In the genomic region with DNA sequence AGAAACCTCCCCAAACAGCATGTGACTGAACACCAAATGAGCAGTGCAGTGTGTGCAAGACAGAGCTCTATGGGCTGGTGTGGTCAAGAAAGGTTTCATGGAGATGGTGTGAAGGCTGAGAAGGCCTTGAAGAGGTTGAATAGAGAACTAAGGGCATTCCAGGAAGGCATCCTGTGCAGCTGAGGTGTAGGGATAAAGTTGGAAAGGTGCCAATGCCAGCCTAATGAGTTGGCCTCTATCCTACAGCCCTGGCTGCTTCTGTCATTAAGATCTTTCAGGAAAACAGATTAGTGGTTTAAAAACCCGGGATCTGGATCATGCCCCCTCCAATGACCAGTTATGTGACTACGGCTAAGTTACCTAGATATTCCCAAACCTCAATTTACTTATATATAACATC, we compare ENCODE assay signal across 1 cellular context.
TF ChIP-seq lines count a peak whose summit lies in the region.

No MANE protein-coding gene starts in this region.

TF ChIP-seq in GM12878, 131 proteins besides CTCF, POLR2A, EP300 and RAD21:
- TF ChIP-seq BHLHE40 (IDR thresholded peaks at IDR 0.05; ENCODE audit: borderline replicate concordance in 1 of 2, low read depth in 2 of 2, low read length in 1 of 2) (no peak), SPI1 (IDR thresholded peaks at IDR 0.05; ENCODE audit: borderline replicate concordance, insufficient read depth, low read depth, low read length) (no peak), ZZZ3 (IDR thresholded peaks at IDR 0.05; ENCODE audit: control insufficient read depth, insufficient read length, low read depth) (no peak), MEF2B (IDR thresholded peaks at IDR 0.05; ENCODE audit: partially characterized antibody, poor library complexity, severe bottlenecking) (no peak), ZNF24 (IDR thresholded peaks at IDR 0.05) (no peak), LARP7 (IDR thresholded peaks at IDR 0.05) (no peak), CBX3 (IDR thresholded peaks at IDR 0.05; ENCODE audit: borderline replicate concordance, low read depth) (no peak), KDM1A (IDR thresholded peaks at IDR 0.05; ENCODE audit: borderline replicate concordance) (no peak), FOS (IDR thresholded peaks at IDR 0.05; ENCODE audit: borderline replicate concordance, extremely low read depth, insufficient read length) (no peak), MXI1 (IDR thresholded peaks at IDR 0.05; ENCODE audit: low read depth, low read length) (no peak), MTA2 (IDR thresholded peaks at IDR 0.05; ENCODE audit: low read depth) (no peak)
- TF ChIP-seq, protein P1, sequence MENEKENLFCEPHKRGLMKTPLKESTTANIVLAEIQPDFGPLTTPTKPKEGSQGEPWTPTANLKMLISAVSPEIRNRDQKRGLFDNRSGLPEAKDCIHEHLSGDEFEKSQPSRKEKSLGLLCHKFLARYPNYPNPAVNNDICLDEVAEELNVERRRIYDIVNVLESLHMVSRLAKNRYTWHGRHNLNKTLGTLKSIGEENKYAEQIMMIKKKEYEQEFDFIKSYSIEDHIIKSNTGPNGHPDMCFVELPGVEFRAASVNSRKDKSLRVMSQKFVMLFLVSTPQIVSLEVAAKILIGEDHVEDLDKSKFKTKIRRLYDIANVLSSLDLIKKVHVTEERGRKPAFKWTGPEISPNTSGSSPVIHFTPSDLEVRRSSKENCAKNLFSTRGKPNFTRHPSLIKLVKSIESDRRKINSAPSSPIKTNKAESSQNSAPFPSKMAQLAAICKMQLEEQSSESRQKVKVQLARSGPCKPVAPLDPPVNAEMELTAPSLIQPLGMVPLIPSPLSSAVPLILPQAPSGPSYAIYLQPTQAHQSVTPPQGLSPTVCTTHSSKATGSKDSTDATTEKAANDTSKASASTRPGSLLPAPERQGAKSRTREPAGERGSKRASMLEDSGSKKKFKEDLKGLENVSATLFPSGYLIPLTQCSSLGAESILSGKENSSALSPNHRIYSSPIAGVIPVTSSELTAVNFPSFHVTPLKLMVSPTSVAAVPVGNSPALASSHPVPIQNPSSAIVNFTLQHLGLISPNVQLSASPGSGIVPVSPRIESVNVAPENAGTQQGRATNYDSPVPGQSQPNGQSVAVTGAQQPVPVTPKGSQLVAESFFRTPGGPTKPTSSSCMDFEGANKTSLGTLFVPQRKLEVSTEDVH (IDR thresholded peaks at IDR 0.05; ENCODE audit: low read depth, partially characterized antibody): no peak
- TF ChIP-seq, protein P2, sequence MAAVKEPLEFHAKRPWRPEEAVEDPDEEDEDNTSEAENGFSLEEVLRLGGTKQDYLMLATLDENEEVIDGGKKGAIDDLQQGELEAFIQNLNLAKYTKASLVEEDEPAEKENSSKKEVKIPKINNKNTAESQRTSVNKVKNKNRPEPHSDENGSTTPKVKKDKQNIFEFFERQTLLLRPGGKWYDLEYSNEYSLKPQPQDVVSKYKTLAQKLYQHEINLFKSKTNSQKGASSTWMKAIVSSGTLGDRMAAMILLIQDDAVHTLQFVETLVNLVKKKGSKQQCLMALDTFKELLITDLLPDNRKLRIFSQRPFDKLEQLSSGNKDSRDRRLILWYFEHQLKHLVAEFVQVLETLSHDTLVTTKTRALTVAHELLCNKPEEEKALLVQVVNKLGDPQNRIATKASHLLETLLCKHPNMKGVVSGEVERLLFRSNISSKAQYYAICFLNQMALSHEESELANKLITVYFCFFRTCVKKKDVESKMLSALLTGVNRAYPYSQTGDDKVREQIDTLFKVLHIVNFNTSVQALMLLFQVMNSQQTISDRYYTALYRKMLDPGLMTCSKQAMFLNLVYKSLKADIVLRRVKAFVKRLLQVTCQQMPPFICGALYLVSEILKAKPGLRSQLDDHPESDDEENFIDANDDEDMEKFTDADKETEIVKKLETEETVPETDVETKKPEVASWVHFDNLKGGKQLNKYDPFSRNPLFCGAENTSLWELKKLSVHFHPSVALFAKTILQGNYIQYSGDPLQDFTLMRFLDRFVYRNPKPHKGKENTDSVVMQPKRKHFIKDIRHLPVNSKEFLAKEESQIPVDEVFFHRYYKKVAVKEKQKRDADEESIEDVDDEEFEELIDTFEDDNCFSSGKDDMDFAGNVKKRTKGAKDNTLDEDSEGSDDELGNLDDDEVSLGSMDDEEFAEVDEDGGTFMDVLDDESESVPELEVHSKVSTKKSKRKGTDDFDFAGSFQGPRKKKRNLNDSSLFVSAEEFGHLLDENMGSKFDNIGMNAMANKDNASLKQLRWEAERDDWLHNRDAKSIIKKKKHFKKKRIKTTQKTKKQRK (IDR thresholded peaks at IDR 0.05; ENCODE audit: low read depth, low read length): no peak
- TF ChIP-seq, protein P3, sequence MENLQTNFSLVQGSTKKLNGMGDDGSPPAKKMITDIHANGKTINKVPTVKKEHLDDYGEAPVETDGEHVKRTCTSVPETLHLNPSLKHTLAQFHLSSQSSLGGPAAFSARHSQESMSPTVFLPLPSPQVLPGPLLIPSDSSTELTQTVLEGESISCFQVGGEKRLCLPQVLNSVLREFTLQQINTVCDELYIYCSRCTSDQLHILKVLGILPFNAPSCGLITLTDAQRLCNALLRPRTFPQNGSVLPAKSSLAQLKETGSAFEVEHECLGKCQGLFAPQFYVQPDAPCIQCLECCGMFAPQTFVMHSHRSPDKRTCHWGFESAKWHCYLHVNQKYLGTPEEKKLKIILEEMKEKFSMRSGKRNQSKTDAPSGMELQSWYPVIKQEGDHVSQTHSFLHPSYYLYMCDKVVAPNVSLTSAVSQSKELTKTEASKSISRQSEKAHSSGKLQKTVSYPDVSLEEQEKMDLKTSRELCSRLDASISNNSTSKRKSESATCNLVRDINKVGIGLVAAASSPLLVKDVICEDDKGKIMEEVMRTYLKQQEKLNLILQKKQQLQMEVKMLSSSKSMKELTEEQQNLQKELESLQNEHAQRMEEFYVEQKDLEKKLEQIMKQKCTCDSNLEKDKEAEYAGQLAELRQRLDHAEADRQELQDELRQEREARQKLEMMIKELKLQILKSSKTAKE (IDR thresholded peaks at IDR 0.05; ENCODE audit: low read depth, poor library complexity, severe bottlenecking): no peak
